Comparison of ENCODE assay signal across 29 cellular contexts in genomic region chr1:31679676-31680230, GRCh38. TPM values are rescaled to one million over a fixed set of nuclear protein-coding genes. Genes with fewer than 3 reads are reported as not detected.
"Had no signal": no experiment of that assay in that cellular context is flagged by ENCODE, and none has a peak within 500 bp of the region (broad histone marks: within the 10 kb centered on the region; RNA-seq: fewer than 3 reads in every experiment).

No MANE protein-coding gene starts in this region.

- H3K9me3 Mint-ChIP-seq: activated CD4-positive, alpha-beta memory T cell treated with anti-CD3 and anti-CD28 coated beads for 36 hours; activated CD4-positive, alpha-beta T cell treated with anti-CD3 and anti-CD28 coated beads, Interleukin-2, amount 10 ng/mL, durations not matched to agents 24 days and 14 days; activated naive CD4-positive, alpha-beta T cell treated with anti-CD3 and anti-CD28 coated beads, Interleukin-2, amount 50 U/mL, for 72 hours; activated T-cell treated with anti-CD3 and anti-CD28 coated beads, Interleukin-2, amount 50 U/mL, for 4 hours; activated T-helper 2 cell treated with anti-CD3 and anti-CD28 coated beads, Interferon-gamma antibody, Interleukin-2, Interleukin-4, amounts not matched to agents 10 μg/mL and 5 μg/mL and 100 μg/mL, durations not matched to agents 14 hours and 24 hours and 36 hours; central memory CD8-positive, alpha-beta T cell; natural killer cell had no signal

- H3K4me1 ChIP-seq: left lung, lower lobe of right lung, spleen, testis had no signal

- H3K4me3 Mint-ChIP-seq: activated CD4-positive, alpha-beta memory T cell treated with anti-CD3 and anti-CD28 coated beads for 36 hours; activated CD4-positive, alpha-beta T cell treated with anti-CD3 and anti-CD28 coated beads, Interleukin-2, amount 10 ng/mL, durations not matched to agents 24 days and 14 days; activated T-cell treated with anti-CD3 and anti-CD28 coated beads, Interleukin-2, amount 50 U/mL, for 4 hours; central memory CD8-positive, alpha-beta T cell; natural killer cell had no signal

- H3K4me1 Mint-ChIP-seq: activated CD4-positive, alpha-beta T cell treated with anti-CD3 and anti-CD28 coated beads, Interleukin-2, amount 10 ng/mL, durations not matched to agents 24 days and 14 days; central memory CD8-positive, alpha-beta T cell had no signal

- H3K27ac Mint-ChIP-seq: activated CD4-positive, alpha-beta memory T cell treated with anti-CD3 and anti-CD28 coated beads for 36 hours; activated CD4-positive, alpha-beta T cell treated with anti-CD3 and anti-CD28 coated beads, Interleukin-2, amount 10 ng/mL, durations not matched to agents 24 days and 14 days; activated T-helper 2 cell treated with anti-CD3 and anti-CD28 coated beads, Interferon-gamma antibody, Interleukin-2, Interleukin-4, amounts not matched to agents 10 μg/mL and 5 μg/mL and 100 μg/mL, durations not matched to agents 14 hours and 24 hours and 36 hours; natural killer cell had no signal

- H3K4me3 ChIP-seq: esophagus squamous epithelium, left lung, lower lobe of right lung, spleen, testis, transverse colon had no signal

- FAIRE-seq: endometrium, islet of Langerhans, TTC549 had no signal

- H3K36me3 Mint-ChIP-seq: activated CD4-positive, alpha-beta memory T cell treated with anti-CD3 and anti-CD28 coated beads for 36 hours; activated naive CD4-positive, alpha-beta T cell treated with anti-CD3 and anti-CD28 coated beads, Interleukin-2, amount 50 U/mL, for 72 hours; natural killer cell had no signal

- ATAC-seq: activated CD4-positive, CD25-positive, alpha-beta regulatory T cell treated with anti-CD3 and anti-CD28 coated beads, Interleukin-2, amount 50 U/mL, for 24 hours; activated naive CD4-positive, alpha-beta T cell treated with anti-CD3 and anti-CD28 coated beads, Interleukin-2, amount 50 U/mL, for 72 hours; activated T-cell treated with anti-CD3 and anti-CD28 coated beads, Interleukin-2, amount 50 U/mL, for 4 hours; left lung; lower lobe of right lung; natural killer cell; right cardiac atrium; stimulated activated naive CD8-positive, alpha-beta T cell treated with anti-CD3 and anti-CD28 coated beads, Interleukin-15, Interleukin-2, amounts not matched to agents 100 U/mL and 50 U/mL, for 24 hours had no signal

- H3K27me3 ChIP-seq: esophagus squamous epithelium, testis, transverse colon had no signal

- H3K9me3 ChIP-seq: esophagus squamous epithelium, left lung, lower lobe of right lung, spleen, testis, transverse colon had no signal

- H3K27ac ChIP-seq: epithelial cell of prostate, esophagus squamous epithelium, left lung, lower lobe of right lung, spleen, testis, transverse colon, VCaP had no signal

- DNase-seq: activated CD4-positive, alpha-beta memory T cell treated with anti-CD3 and anti-CD28 coated beads for 36 hours; activated CD4-positive, alpha-beta T cell treated with anti-CD3 and anti-CD28 coated beads, Interleukin-2, amount 10 ng/mL, durations not matched to agents 24 days and 14 days; activated CD8-positive, alpha-beta memory T cell treated with anti-CD3 and anti-CD28 coated beads, Interleukin-2, amount 50 U/mL, for 48 hours; activated T-cell treated with anti-CD3 and anti-CD28 coated beads, Interleukin-2, amount 50 U/mL, for 4 hours; dermis blood vessel endothelial cell; effector CD4-positive, alpha-beta T cell; esophagus squamous epithelium; foreskin melanocyte; glutamatergic neuron; left lung; lower lobe of right lung; mesendoderm; natural killer cell; posterior cingulate gyrus; spleen; stimulated activated naive CD8-positive, alpha-beta T cell treated with anti-CD3 and anti-CD28 coated beads, Interleukin-15, Interleukin-2, amounts not matched to agents 100 U/mL and 50 U/mL, for 24 hours; testis; transverse colon had no signal

- H3K36me3 ChIP-seq: left lung, spleen, transverse colon had no signal

RNA-seq across cellular contexts. Expression of gene COL16A1, which starts 24.1 kb away (rescaled TPM):
- total RNA-seq: activated CD4-positive, alpha-beta T cell treated with anti-CD3 and anti-CD28 coated beads, Interleukin-2, amount 10 ng/mL, durations not matched to agents 24 days and 14 days; activated CD8-positive, alpha-beta memory T cell treated with anti-CD3 and anti-CD28 coated beads for 36 hours; activated T-helper 2 cell treated with anti-CD3 and anti-CD28 coated beads, Interferon-gamma antibody, Interleukin-2, Interleukin-4, amounts not matched to agents 10 μg/mL and 5 μg/mL and 100 μg/mL, durations not matched to agents 14 hours and 24 hours and 36 hours had no signal
